In genomic region chr22:44704159-44705021, GRCh38 we compare ENCODE assay signal across 20 cellular contexts. TPM values are rescaled to one million over a fixed set of nuclear protein-coding genes. Genes with fewer than 3 reads are reported as not detected.
A peak's percentile ranks its signal among the peaks of the same experiment; 100 is the strongest.
DNase-seq lines count a peak whose midpoint lies in the region; ATAC-seq, FAIRE-seq and TF ChIP-seq lines count a peak whose summit lies in the region.
"Had no signal": no experiment of that assay in that cellular context is flagged by ENCODE, and none has a peak within 500 bp of the region (broad histone marks: within the 10 kb centered on the region; RNA-seq: fewer than 3 reads in every experiment).

No MANE protein-coding gene starts in this region.

- DNase-seq in activated naive CD8-positive, alpha-beta T cell treated with anti-CD3 and anti-CD28 coated beads for 36 hours, result no peak
- DNase-seq in T-helper 17 cell (no peak), naive B cell (no peak), urothelium cell line (ENCODE audit: low spot score) (no peak), DMS53 treated with DMSO at 0.1 percent for 48 hours (lab: John Stamatoyannopoulos, UW; ENCODE audit: unreplicated experiment) (no peak), esophagus squamous epithelium (lab: John Stamatoyannopoulos, UW) (no peak), mucosa of descending colon (no peak)
- DNase-seq: activated CD4-positive, alpha-beta T cell treated with anti-CD3 and anti-CD28 coated beads for 1 hour; activated naive CD4-positive, alpha-beta T cell; Calu3; gastrocnemius medialis; GOT3; NCI-H1092 treated with DMSO at 0.1 percent for 48 hours; NCI-H510A treated with DMSO at 0.1 percent for 48 hours had no signal

- H3K36me3 ChIP-seq in esophagus squamous epithelium (peaks cover 0 to 8% (median 0%) of the 10 kb centered on the region in 3 donors), mucosa of descending colon (ENCODE audit: low read depth) (no peaks in the 10 kb centered on the region)
- H3K36me3 ChIP-seq: breast epithelium, gastrocnemius medialis had no signal

- H3K4me3 ChIP-seq in esophagus squamous epithelium (peak overlapping the region in 1 of 4 donors; percentile 2), mucosa of descending colon (no peak overlapping the region)
- H3K4me3 ChIP-seq: gastrocnemius medialis had no signal

- H3K27ac ChIP-seq in esophagus squamous epithelium, result no peak overlapping the region
- H3K27ac ChIP-seq: breast epithelium, epithelial cell of prostate, gastrocnemius medialis had no signal

- ATAC-seq in T-helper 17 cell (no peak), naive B cell (ENCODE audit: low read depth in 2 of 2) (no peak), mucosa of descending colon (no peak)
- ATAC-seq: gastrocnemius medialis had no signal

- TF ChIP-seq POLR2A in esophagus squamous epithelium (IDR thresholded peaks at IDR 0.05), result no peak

- H3K9me3 Mint-ChIP-seq in activated naive CD8-positive, alpha-beta T cell (ENCODE audit: low read depth), result no peaks in the 10 kb centered on the region
- no peaks in the 10 kb centered on the region for H3K9me3 Mint-ChIP-seq in activated naive CD8-positive, alpha-beta T cell treated with anti-CD3 and anti-CD28 coated beads for 36 hours
- no peaks in the 10 kb centered on the region for H3K9me3 Mint-ChIP-seq in naive B cell

- H3K27me3 ChIP-seq in esophagus squamous epithelium, result peaks cover 0 to 21% (median 0%) of the 10 kb centered on the region in 4 donors
- H3K27me3 ChIP-seq: breast epithelium had no signal

- TF ChIP-seq CTCF in esophagus squamous epithelium (IDR thresholded peaks at IDR 0.05), result no peak
- no peak for TF ChIP-seq CTCF in mucosa of descending colon (IDR thresholded peaks at IDR 0.05)

- H3K4me1 ChIP-seq in esophagus squamous epithelium (peaks cover 14 to 39% (median 22%) of the 10 kb centered on the region in 3 donors), mucosa of descending colon (ENCODE audit: low read depth) (peaks cover 16% of the 10 kb centered on the region)

- H3K4me1 Mint-ChIP-seq in activated naive CD8-positive, alpha-beta T cell (ENCODE audit: low read depth), result peaks cover 40% of the 10 kb centered on the region
- peaks cover 31% of the 10 kb centered on the region for H3K4me1 Mint-ChIP-seq in activated naive CD8-positive, alpha-beta T cell treated with anti-CD3 and anti-CD28 coated beads for 36 hours
- H3K4me1 Mint-ChIP-seq in T-helper 17 cell, result peaks cover 17% of the 10 kb centered on the region
- peaks cover 7 to 16% (median 14%) of the 10 kb centered on the region in 3 donors for H3K4me1 Mint-ChIP-seq in naive B cell

- peak overlapping the region; percentile 86 for H3K4me3 Mint-ChIP-seq in activated naive CD8-positive, alpha-beta T cell
- no peak overlapping the region for H3K4me3 Mint-ChIP-seq in activated naive CD8-positive, alpha-beta T cell treated with anti-CD3 and anti-CD28 coated beads for 36 hours
- H3K4me3 Mint-ChIP-seq in T-helper 17 cell (peak overlapping the region; percentile 81), naive B cell (peak overlapping the region; percentile 33 to 86 (median 68))

- H3K9me3 ChIP-seq in T-helper 17 cell (ENCODE audit: control insufficient read depth, low read length, poor library complexity, severe bottlenecking) (no peaks in the 10 kb centered on the region), esophagus squamous epithelium (no peaks in the 10 kb centered on the region), mucosa of descending colon (no peaks in the 10 kb centered on the region)
- H3K9me3 ChIP-seq: breast epithelium, gastrocnemius medialis had no signal

- no peaks in the 10 kb centered on the region for H3K36me3 Mint-ChIP-seq in activated naive CD8-positive, alpha-beta T cell
- H3K36me3 Mint-ChIP-seq in activated naive CD8-positive, alpha-beta T cell treated with anti-CD3 and anti-CD28 coated beads for 36 hours, result peaks cover 6% of the 10 kb centered on the region
- no peaks in the 10 kb centered on the region for H3K36me3 Mint-ChIP-seq in T-helper 17 cell (ENCODE audit: low read depth)
- H3K36me3 Mint-ChIP-seq in naive B cell, result no peaks in the 10 kb centered on the region

- H3K27me3 Mint-ChIP-seq in activated naive CD8-positive, alpha-beta T cell, result no peaks in the 10 kb centered on the region
- H3K27me3 Mint-ChIP-seq in activated naive CD8-positive, alpha-beta T cell treated with anti-CD3 and anti-CD28 coated beads for 36 hours, result no peaks in the 10 kb centered on the region
- H3K27me3 Mint-ChIP-seq in T-helper 17 cell (no peaks in the 10 kb centered on the region), naive B cell (peaks cover 0 to 5% (median 0%) of the 10 kb centered on the region in 3 donors)

- peak; percentile 53 for FAIRE-seq in urothelium cell line (lab: Jason Lieb, UNC)

- intact Hi-C loops in esophagus squamous epithelium (cut with DNase I), result no loop called here
- intact Hi-C loops in mucosa of descending colon (cut with DNase I, micrococcal nuclease), result no loop called here

- 92 to 94% methylated on average over 5 to 7 of the region's 16 CpGs for WGBS in esophagus squamous epithelium, 2 donors

- H3K27ac Mint-ChIP-seq in activated naive CD8-positive, alpha-beta T cell, result no peak overlapping the region
- H3K27ac Mint-ChIP-seq in activated naive CD8-positive, alpha-beta T cell treated with anti-CD3 and anti-CD28 coated beads for 36 hours, result no peak overlapping the region
- H3K27ac Mint-ChIP-seq in T-helper 17 cell (peak overlapping the region; percentile 8), naive B cell (peak overlapping the region in 2 of 6 donors; percentile 15 to 59)

RNA-seq across cellular contexts. Expression of gene PRR5, which starts 2.4 kb away (rescaled TPM):
- 10 to 100 TPM; 22.3 to 24.6 TPM for total RNA-seq in activated naive CD8-positive, alpha-beta T cell treated with anti-CD3 and anti-CD28 coated beads for 36 hours
- 10 to 100 TPM; 51.8 to 52.2 TPM for total RNA-seq in T-helper 17 cell
- polyA plus RNA-seq in naive B cell (ENCODE audit: low read depth in 6 of 6), result 10 to 100 TPM in 1 of 6 donors, 1 to 10 TPM in 5; 5.4 to 10.9 (median 7.6) TPM
- total RNA-seq in esophagus squamous epithelium, result 10 to 100 TPM; 20.8 to 33.0 (median 23.4) TPM
- 10 to 100 TPM; 21.8 to 46.2 (median 35.1) TPM for total RNA-seq in mucosa of descending colon

RNA-seq across cellular contexts. Expression of gene ARHGAP8, which starts 48.0 kb away (rescaled TPM):
- 1 to 10 TPM; 3.2 TPM for total RNA-seq in activated naive CD8-positive, alpha-beta T cell treated with anti-CD3 and anti-CD28 coated beads for 36 hours
- total RNA-seq in T-helper 17 cell (1 to 10 TPM; 4.7 to 7.1 TPM), esophagus squamous epithelium (10 to 100 TPM in 2 of 4 donors, 1 to 10 TPM in 2; 3.6 to 15.0 (median 11.5) TPM), mucosa of descending colon (10 to 100 TPM; 25.0 to 74.6 (median 43.7) TPM)
- polyA plus RNA-seq in naive B cell (ENCODE audit: low read depth in 6 of 6), result under 1 TPM in 1 of 6 donors, not detected in 5; 0.17 TPM
- total RNA-seq: dermis microvascular lymphatic vessel endothelial cell, gastrocnemius medialis, LHCN-M2, RPMI7951 had no signal
